In genomic region chr11:95924414-95924760, GRCh38 we compare ENCODE assay signal across 8 cellular contexts. TPM values are rescaled to one million over a fixed set of nuclear protein-coding genes. Genes with fewer than 3 reads are reported as not detected.
DNase-seq lines count a peak whose midpoint lies in the region; ATAC-seq and TF ChIP-seq lines count a peak whose summit lies in the region.

No MANE protein-coding gene starts in this region.

- H3K4me2 ChIP-seq in Karpas-422 (ENCODE audit: low read depth, low read length, poor library complexity, severe bottlenecking) = peak overlapping the region; percentile 97

- peaks cover 31% of the 10 kb centered on the region for H3K4me1 ChIP-seq in Karpas-422 (ENCODE audit: low read length)
- H3K4me1 ChIP-seq in suprapubic skin = peaks cover 33% of the 10 kb centered on the region

- no peak for TF ChIP-seq EP300 in suprapubic skin (IDR thresholded peaks at IDR 0.05)

- peak overlapping the region; percentile 94 for H2AFZ ChIP-seq in Karpas-422 (ENCODE audit: low read length)

- H3K27me3 ChIP-seq in Karpas-422 (ENCODE audit: low read length) = no peaks in the 10 kb centered on the region
- no peaks in the 10 kb centered on the region for H3K27me3 ChIP-seq in kidney epithelial cell (ENCODE audit: control insufficient read depth, insufficient read depth, low read length)
- no peaks in the 10 kb centered on the region for H3K27me3 ChIP-seq in suprapubic skin

- no peaks in the 10 kb centered on the region for H3K9me2 ChIP-seq in Karpas-422 (replicated peaks; ENCODE audit: insufficient read depth, low read length)

- no peak for ATAC-seq in HG03521 (IDR thresholded peaks at IDR 0.05; ENCODE audit: unreplicated experiment)

- H3K9ac ChIP-seq in Karpas-422 (ENCODE audit: low read length) = peak overlapping the region; percentile 89

- 0% methylated on average over 4 of the region's 4 CpGs for WGBS in suprapubic skin

- TF ChIP-seq CTCF in kidney epithelial cell (IDR thresholded peaks at IDR 0.05; ENCODE audit: insufficient read depth, low read length, poor library complexity, severe bottlenecking) (no peak), suprapubic skin (IDR thresholded peaks at IDR 0.05) (no peak)

- H3K4me3 ChIP-seq in Karpas-422 (ENCODE audit: low read length) = peak overlapping the region; percentile 84
- peak overlapping the region; percentile 95 for H3K4me3 ChIP-seq in kidney epithelial cell (ENCODE audit: low read depth, low read length)
- H3K4me3 ChIP-seq in suprapubic skin = peak overlapping the region; percentile 74

- no peak for TF ChIP-seq POLR2A in suprapubic skin (IDR thresholded peaks at IDR 0.05)

- H3K79me2 ChIP-seq in Karpas-422 (ENCODE audit: low read length) = peaks cover 57% of the 10 kb centered on the region

- H3K9me3 ChIP-seq in Karpas-422 (ENCODE audit: low read length) (no peaks in the 10 kb centered on the region), suprapubic skin (no peaks in the 10 kb centered on the region)

- DNase-seq in NCI-H345 (lab: John Stamatoyannopoulos, UW) (peak; percentile 24), NCI-H345 treated with DMSO at 0.1 percent for 48 hours (lab: John Stamatoyannopoulos, UW; ENCODE audit: unreplicated experiment) (no peak), Karpas-422 (peak; percentile 71), astrocyte of the hippocampus (ENCODE audit: low read depth, low spot score) (peak; percentile 42), kidney epithelial cell (ENCODE audit: low read depth) (no peak), suprapubic skin (ENCODE audit: low spot score in 2 of 2) (no peak), NCI-H1048 (lab: John Stamatoyannopoulos, UW) (no peak)

- H3K27ac ChIP-seq in Karpas-422 (ENCODE audit: low read length) = peak overlapping the region; percentile 70
- H3K27ac ChIP-seq in suprapubic skin = peak overlapping the region; percentile 94

- H3K36me3 ChIP-seq in Karpas-422 (ENCODE audit: insufficient read depth, low read length) = 0 out of 2 replicates have a peak, but pooled peaks cover 5% of the 10 kb centered on the region
- no peaks in the 10 kb centered on the region for H3K36me3 ChIP-seq in kidney epithelial cell (ENCODE audit: control insufficient read depth, insufficient read depth, low read length)
- no peaks in the 10 kb centered on the region for H3K36me3 ChIP-seq in suprapubic skin

- no peaks in the 10 kb centered on the region for H4K20me1 ChIP-seq in Karpas-422 (ENCODE audit: insufficient read depth, low read depth, low read length)

RNA-seq across cellular contexts. Expression of gene MTMR2, which starts 0.5 kb away (rescaled TPM):
- total RNA-seq in Karpas-422 (2014; rRNA removed; shearing (Covaris generic); ENCODE audit: low replicate concordance) = 36.7 and 78.5 TPM in 2 replicates
- total RNA-seq in kidney epithelial cell (33.9 and 46.3 TPM in 2 replicates), suprapubic skin (10 to 100 TPM; 13.4 to 16.4 (median 15.0) TPM)

Comparison
In these comparisons a context has a peak if more than half of its experiments do, and no peak if none do; other contexts are left out.
1. DNase-seq: peak in NCI-H345 (single experiment), Karpas-422 (single experiment) and astrocyte of the hippocampus (single experiment); none in NCI-H345 treated with DMSO at 0.1 percent for 48 hours (single experiment), kidney epithelial cell (single experiment), suprapubic skin (0 of 2) and NCI-H1048 (single experiment).
2. Peak in every context shown above with its lines, with median percentiles within 50 percentile points of each other: H3K4me3 ChIP-seq.